Comparison of ENCODE assay signal across 9 cellular contexts in genomic region chr2:178692845-178693244, GRCh38.
"Had no signal": no experiment of that assay in that cellular context is flagged by ENCODE, and none has a peak within 500 bp of the region (broad histone marks: within the 10 kb centered on the region; RNA-seq: fewer than 3 reads in every experiment).

No MANE protein-coding gene starts in this region.

- H3K27ac Mint-ChIP-seq: HFFc6, IgD-negative memory B cell had no signal

- H3K27me3 Mint-ChIP-seq: IgD-negative memory B cell had no signal

- H3K4me3 Mint-ChIP-seq: HFFc6, IgD-negative memory B cell had no signal

- ATAC-seq: HCT116, HepG2 had no signal

- H3K9me3 Mint-ChIP-seq: HFFc6, IgD-negative memory B cell had no signal

- H3K4me1 ChIP-seq: HAP-1 had no signal

- H3K4me3 ChIP-seq: GM23248, HAP-1 had no signal

- H3K9me3 ChIP-seq: HAP-1 had no signal

- H3K27ac ChIP-seq: GM23248, HL-60 had no signal

- DNase-seq: GM23248, GOT3, H7, HFFc6 had no signal

- H3K36me3 ChIP-seq: HAP-1 had no signal
